In genomic region chr1:26409191-26409751, GRCh38 we compare ENCODE assay signal across 10 cellular contexts. TPM values are rescaled to one million over a fixed set of nuclear protein-coding genes. Genes with fewer than 3 reads are reported as not detected.
DNase-seq lines count a peak whose midpoint lies in the region; ATAC-seq, FAIRE-seq and TF ChIP-seq lines count a peak whose summit lies in the region.
"Had no signal": no experiment of that assay in that cellular context is flagged by ENCODE, and none has a peak within 500 bp of the region (broad histone marks: within the 10 kb centered on the region; RNA-seq: fewer than 3 reads in every experiment).

No MANE protein-coding gene starts in this region.

- H3K9me3 Mint-ChIP-seq in activated naive CD4-positive, alpha-beta T cell treated with anti-CD3 and anti-CD28 coated beads, Interleukin-2, amount 10 ng/mL, durations not matched to agents 7 days and 5 days: no peaks in the 10 kb centered on the region

- peak overlapping the region; percentile 78 for H3K14ac ChIP-seq in trophoblast cell (ENCODE audit: low read length)

- H3K27ac ChIP-seq in endothelial cell of umbilical vein (ENCODE audit: insufficient read depth, low read depth, low read length): no peak overlapping the region
- H3K27ac ChIP-seq in trophoblast cell (ENCODE audit: low read depth, low read length): peak overlapping the region; percentile 90
- H3K27ac ChIP-seq in smooth muscle cell (ENCODE audit: low read depth): no peak overlapping the region

- DNase-seq in activated naive CD4-positive, alpha-beta T cell treated with anti-CD3 and anti-CD28 coated beads, Interleukin-2, amount 10 ng/mL, durations not matched to agents 7 days and 5 days: peak; percentile 33
- DNase-seq in activated naive CD4-positive, alpha-beta T cell treated with Interleukin-2 at 50 U/mL for 16 hours: no peak
- DNase-seq in NCI-H2227 treated with DMSO at 0.1 percent for 48 hours (lab: John Stamatoyannopoulos, UW) (peak; percentile 44), endothelial cell of umbilical vein (ENCODE audit: low read depth, low spot score) (no peak), trophoblast cell (no peak), smooth muscle cell (lab: John Stamatoyannopoulos, UW; ENCODE audit: unreplicated experiment) (no peak)
- no peak for DNase-seq in activated CD8-positive, alpha-beta memory T cell treated with anti-CD3 and anti-CD28 coated beads, Interleukin-2, amount 50 U/mL, for 48 hours
- DNase-seq: SW 1271 had no signal

- no peak for FAIRE-seq in endothelial cell of umbilical vein (lab: Jason Lieb, UNC)

- peaks cover 5% of the 10 kb centered on the region for H3F3A ChIP-seq in smooth muscle cell (ENCODE audit: low read depth)

- H2AK5ac ChIP-seq in trophoblast cell (ENCODE audit: low read length): peak overlapping the region; percentile 77

- H3K79me1 ChIP-seq in trophoblast cell (ENCODE audit: low read length): peaks cover 32% of the 10 kb centered on the region

- no peaks in the 10 kb centered on the region for H3K79me2 ChIP-seq in endothelial cell of umbilical vein (ENCODE audit: control insufficient read depth, insufficient read depth, low read length)
- peaks cover 30% of the 10 kb centered on the region for H3K79me2 ChIP-seq in trophoblast cell (ENCODE audit: control insufficient read depth, insufficient read depth, low read length, poor library complexity)
- peaks cover 9% of the 10 kb centered on the region for H3K79me2 ChIP-seq in smooth muscle cell (ENCODE audit: low read depth)

- no peaks in the 10 kb centered on the region for H3K9me3 ChIP-seq in endothelial cell of umbilical vein (replicated peaks; ENCODE audit: control insufficient read depth, insufficient read depth, low read length)
- H3K9me3 ChIP-seq in trophoblast cell (ENCODE audit: insufficient read depth, low read depth, low read length): no peaks in the 10 kb centered on the region
- H3K9me3 ChIP-seq in smooth muscle cell (replicated peaks; ENCODE audit: low read depth): no peaks in the 10 kb centered on the region

- H4K91ac ChIP-seq in trophoblast cell (ENCODE audit: low read depth, low read length): peak overlapping the region; percentile 94

- no peaks in the 10 kb centered on the region for H3K9me1 ChIP-seq in endothelial cell of umbilical vein (replicated peaks; ENCODE audit: control insufficient read depth, extremely low read depth, insufficient read depth, low read length)

- H3K4me3 Mint-ChIP-seq in activated naive CD4-positive, alpha-beta T cell treated with anti-CD3 and anti-CD28 coated beads, Interleukin-2, amount 10 ng/mL, durations not matched to agents 7 days and 5 days: peak overlapping the region; percentile 22

- H3K4me1 ChIP-seq in endothelial cell of umbilical vein (ENCODE audit: control insufficient read depth, extremely low read depth, insufficient read depth, low read length) (no peaks in the 10 kb centered on the region), trophoblast cell (ENCODE audit: control insufficient read depth in 1 of 2, insufficient read depth in 2 of 2, low read length in 2 of 2) (peaks cover 27 to 31% of the 10 kb centered on the region in 2 experiments), smooth muscle cell (ENCODE audit: low read depth) (peaks cover 6% of the 10 kb centered on the region)

- H2BK120ac ChIP-seq in trophoblast cell (ENCODE audit: insufficient read depth, low read length, poor library complexity): peak overlapping the region; percentile 84

- TF ChIP-seq POLR2A in endothelial cell of umbilical vein (IDR thresholded peaks at IDR 0.05; ENCODE audit: low read depth, low read length): no peak

- no peak overlapping the region for H3K23ac ChIP-seq in trophoblast cell (ENCODE audit: low read length)

- CTCF ChIA-PET in activated naive CD4-positive, alpha-beta T cell treated with anti-CD3 and anti-CD28 coated beads, Interleukin-2, amount 10 ng/mL, durations not matched to agents 7 days and 5 days (lab: Charles Lee): interaction anchor here (0.5 to 0.6 kb wide), 2 partner anchors 478 to 517 kb away, joined by 3 read pairs; no protein-coding TSS in a partner anchor
- CTCF ChIA-PET in endothelial cell of umbilical vein (lab: Charles Lee): interaction anchor here (1.1 kb wide), 1 partner anchor 8 kb away, joined by 33 read pairs; no protein-coding TSS in a partner anchor

- peaks cover 67% of the 10 kb centered on the region for H3K27me3 Mint-ChIP-seq in activated naive CD4-positive, alpha-beta T cell treated with anti-CD3 and anti-CD28 coated beads, Interleukin-2, amount 10 ng/mL, durations not matched to agents 7 days and 5 days

- no TSS peak for BruUV-seq in endothelial cell of umbilical vein (replicated peaks; lab: Mats Ljungman, UMichigan)

- WGBS in trophoblast cell (ENCODE audit: extremely low coverage, insufficient coverage, insufficient read length): no CpG with 5 or more reads among the region's 15 CpGs
- 2% methylated on average over 15 of the region's 15 CpGs for WGBS in smooth muscle cell (ENCODE audit: low lambda C conversion rate)

- no peak overlapping the region for H3K4me3 ChIP-seq in endothelial cell of umbilical vein (replicated peaks in 1 of 3; ENCODE audit: insufficient read depth in 1 of 3, low read depth in 1 of 3, low read length in 3 of 3)
- H3K4me3 ChIP-seq in trophoblast cell (ENCODE audit: low read depth, low read length): no peak overlapping the region
- no peak overlapping the region for H3K4me3 ChIP-seq in smooth muscle cell

- no peak overlapping the region for H3K4me2 ChIP-seq in endothelial cell of umbilical vein (ENCODE audit: insufficient read depth, low read length)
- peak overlapping the region; percentile 49 for H3K4me2 ChIP-seq in trophoblast cell (ENCODE audit: low read length)
- H3K4me2 ChIP-seq in smooth muscle cell: no peak overlapping the region

- peak overlapping the region; percentile 25 for H4K12ac ChIP-seq in trophoblast cell (ENCODE audit: low read depth, low read length)

- H2BK12ac ChIP-seq in trophoblast cell (ENCODE audit: low read length): peak overlapping the region; percentile 84

- TF ChIP-seq CTCF in endothelial cell of umbilical vein (IDR thresholded peaks at IDR 0.05; ENCODE audit: extremely low read depth in 1 of 2, insufficient read depth in 1 of 2, low read depth in 1 of 2, low read length in 2 of 2) (no peak), smooth muscle cell (IDR thresholded peaks at IDR 0.05; ENCODE audit: borderline replicate concordance, insufficient read depth, poor library complexity, severe bottlenecking) (no peak)

- H3K4me1 Mint-ChIP-seq in activated naive CD4-positive, alpha-beta T cell treated with anti-CD3 and anti-CD28 coated beads, Interleukin-2, amount 10 ng/mL, durations not matched to agents 7 days and 5 days: peaks cover 18% of the 10 kb centered on the region

- peak overlapping the region; percentile 82 for H3K4ac ChIP-seq in trophoblast cell (ENCODE audit: low read depth, low read length)

- H3K27me3 ChIP-seq in endothelial cell of umbilical vein (ENCODE audit: control insufficient read depth in 2 of 2, insufficient read depth in 2 of 2, low read length in 2 of 2) (peaks cover 43 to 49% of the 10 kb centered on the region in 2 experiments), trophoblast cell (ENCODE audit: insufficient read depth, low read length) (no peaks in the 10 kb centered on the region), smooth muscle cell (ENCODE audit: low read depth) (peaks cover 32% of the 10 kb centered on the region)

- H3K36me3 ChIP-seq in endothelial cell of umbilical vein (ENCODE audit: control insufficient read depth in 2 of 2, extremely low read depth in 1 of 2, insufficient read depth in 2 of 2, low read length in 2 of 2): no peaks in the 10 kb centered on the region
- peaks cover 0 to 2% of the 10 kb centered on the region in 2 experiments for H3K36me3 ChIP-seq in trophoblast cell (ENCODE audit: control insufficient read depth in 1 of 2, insufficient read depth in 2 of 2, low read length in 2 of 2)
- H3K36me3 ChIP-seq in smooth muscle cell (ENCODE audit: low read depth): no peaks in the 10 kb centered on the region

- POLR2A ChIA-PET in endothelial cell of umbilical vein (lab: Charles Lee): no interaction called here

- H2AFZ ChIP-seq in endothelial cell of umbilical vein (ENCODE audit: low read depth, low read length): no peak overlapping the region
- H2AFZ ChIP-seq in trophoblast cell (ENCODE audit: insufficient read depth, low read length, poor library complexity): peak overlapping the region; percentile 11
- no peak overlapping the region for H2AFZ ChIP-seq in smooth muscle cell (ENCODE audit: low read depth)

- dilution Hi-C loops in endothelial cell of umbilical vein (cut with MboI; ENCODE audit: extremely low pct_ligation_motif_present, low sequenced_read_pairs): no loop called here

- H3K18ac ChIP-seq in trophoblast cell (ENCODE audit: low read length): peak overlapping the region; percentile 56

- intact Hi-C loops in endothelial cell of umbilical vein (cut with micrococcal nuclease): no loop called here

- H3K27ac Mint-ChIP-seq in activated naive CD4-positive, alpha-beta T cell treated with anti-CD3 and anti-CD28 coated beads, Interleukin-2, amount 10 ng/mL, durations not matched to agents 7 days and 5 days: peak overlapping the region; percentile 3

- H3K9ac ChIP-seq in endothelial cell of umbilical vein (replicated peaks; ENCODE audit: extremely low read depth, insufficient read depth, low read length) (no peak overlapping the region), trophoblast cell (ENCODE audit: low read length) (peak overlapping the region; percentile 0), smooth muscle cell (ENCODE audit: low read depth) (no peak overlapping the region)

- no peaks in the 10 kb centered on the region for H3K36me3 Mint-ChIP-seq in activated naive CD4-positive, alpha-beta T cell treated with anti-CD3 and anti-CD28 coated beads, Interleukin-2, amount 10 ng/mL, durations not matched to agents 7 days and 5 days

- H2BK5ac ChIP-seq in trophoblast cell (ENCODE audit: low read depth, low read length, poor library complexity): peak overlapping the region; percentile 86

- peak overlapping the region; percentile 58 for H4K8ac ChIP-seq in trophoblast cell (ENCODE audit: low read depth, low read length)

- no peaks in the 10 kb centered on the region for H4K20me1 ChIP-seq in endothelial cell of umbilical vein (replicated peaks; ENCODE audit: control insufficient read depth, extremely low read depth, insufficient read depth, low read length)
- H4K20me1 ChIP-seq in smooth muscle cell (ENCODE audit: low read depth): no peaks in the 10 kb centered on the region

- ATAC-seq in GM21447 (IDR thresholded peaks at IDR 0.05; ENCODE audit: unreplicated experiment): no peak

RNA-seq across cellular contexts. Expression of gene LIN28A, which starts 1.3 kb away (rescaled TPM):
- total RNA-seq in endothelial cell of umbilical vein (not detected in 2 replicates), smooth muscle cell (not detected in 2 replicates)
- polyA plus RNA-seq in endothelial cell of umbilical vein (0.10 and 0.11 TPM in 2 replicates), smooth muscle cell (0.08 and 0.13 TPM in 2 replicates)
- 0.01 TPM in 1 of 2 replicates, not detected in the other for polyA plus RNA-seq in endothelial cell of umbilical vein (2011; cell fraction: cytosol; rRNA removed)
- not detected in 2 replicates for polyA plus RNA-seq in endothelial cell of umbilical vein (2011; cell fraction: nucleus; rRNA removed)
- not detected in 2 replicates for polyA plus RNA-seq in endothelial cell of umbilical vein (2012)
- not detected in 2 replicates for polyA minus RNA-seq in endothelial cell of umbilical vein
- polyA minus RNA-seq in endothelial cell of umbilical vein (2011; cell fraction: cytosol; rRNA and poly(A)+ RNA removed): not detected
- not detected in 2 replicates for polyA minus RNA-seq in endothelial cell of umbilical vein (2011; cell fraction: nucleus; rRNA and poly(A)+ RNA removed)
- polyA plus RNA-seq in trophoblast cell (2013): 48.2 and 51.4 TPM in 2 replicates
- total RNA-seq: H4 had no signal

RNA-seq across cellular contexts. Expression of gene DHDDS, which starts 22.9 kb away (rescaled TPM):
- total RNA-seq in endothelial cell of umbilical vein (60.3 and 70.7 TPM in 2 replicates), smooth muscle cell (37.5 and 56.4 TPM in 2 replicates)
- polyA plus RNA-seq in endothelial cell of umbilical vein (44.3 and 51.3 TPM in 2 replicates), smooth muscle cell (41.5 and 53.6 TPM in 2 replicates)
- polyA plus RNA-seq in endothelial cell of umbilical vein (2011; cell fraction: cytosol; rRNA removed): 35.8 and 37.8 TPM in 2 replicates
- polyA plus RNA-seq in endothelial cell of umbilical vein (2011; cell fraction: nucleus; rRNA removed): 123 and 162 TPM in 2 replicates
- 51.7 and 53.6 TPM in 2 replicates for polyA plus RNA-seq in endothelial cell of umbilical vein (2012)
- polyA minus RNA-seq in endothelial cell of umbilical vein: 73.8 and 82.5 TPM in 2 replicates
- 14.1 TPM for polyA minus RNA-seq in endothelial cell of umbilical vein (2011; cell fraction: cytosol; rRNA and poly(A)+ RNA removed)
- 57.1 and 73.2 TPM in 2 replicates for polyA minus RNA-seq in endothelial cell of umbilical vein (2011; cell fraction: nucleus; rRNA and poly(A)+ RNA removed)
- polyA plus RNA-seq in trophoblast cell (2013): 46.2 and 49.7 TPM in 2 replicates

RNA-seq across cellular contexts. Expression of gene ZNF683, which starts 36.7 kb away (rescaled TPM):
- total RNA-seq in endothelial cell of umbilical vein: not detected in 2 replicates
- polyA plus RNA-seq in endothelial cell of umbilical vein: not detected in 2 replicates
- polyA plus RNA-seq in endothelial cell of umbilical vein (2011; cell fraction: cytosol; rRNA removed): not detected in 2 replicates
- not detected in 2 replicates for polyA plus RNA-seq in endothelial cell of umbilical vein (2011; cell fraction: nucleus; rRNA removed)
- not detected in 2 replicates for polyA plus RNA-seq in endothelial cell of umbilical vein (2012)
- polyA minus RNA-seq in endothelial cell of umbilical vein: not detected in 2 replicates
- not detected for polyA minus RNA-seq in endothelial cell of umbilical vein (2011; cell fraction: cytosol; rRNA and poly(A)+ RNA removed)
- not detected in 2 replicates for polyA minus RNA-seq in endothelial cell of umbilical vein (2011; cell fraction: nucleus; rRNA and poly(A)+ RNA removed)
- polyA plus RNA-seq in trophoblast cell (2013): not detected in 2 replicates
- not detected in 2 replicates for total RNA-seq in smooth muscle cell
- polyA plus RNA-seq in smooth muscle cell: not detected in 2 replicates
- total RNA-seq: H4 had no signal

RNA-seq across cellular contexts. Expression of gene CRYBG2, which starts 55.3 kb away (rescaled TPM):
- total RNA-seq in endothelial cell of umbilical vein (not detected in 2 replicates), smooth muscle cell (5.2 and 9.5 TPM in 2 replicates)
- polyA plus RNA-seq in endothelial cell of umbilical vein (not detected in 2 replicates), smooth muscle cell (4.1 and 9.8 TPM in 2 replicates)
- not detected in 2 replicates for polyA plus RNA-seq in endothelial cell of umbilical vein (2011; cell fraction: cytosol; rRNA removed)
- polyA plus RNA-seq in endothelial cell of umbilical vein (2011; cell fraction: nucleus; rRNA removed): not detected in 2 replicates
- not detected in 2 replicates for polyA plus RNA-seq in endothelial cell of umbilical vein (2012)
- polyA minus RNA-seq in endothelial cell of umbilical vein: not detected in 2 replicates
- 1.3 TPM for polyA minus RNA-seq in endothelial cell of umbilical vein (2011; cell fraction: cytosol; rRNA and poly(A)+ RNA removed)
- polyA minus RNA-seq in endothelial cell of umbilical vein (2011; cell fraction: nucleus; rRNA and poly(A)+ RNA removed): not detected in 2 replicates
- 30.0 and 35.3 TPM in 2 replicates for polyA plus RNA-seq in trophoblast cell (2013)
- total RNA-seq: H4 had no signal

Comparison
In these comparisons a context has a peak if more than half of its experiments do, and no peak if none do; other contexts are left out.
1. DNase-seq: peak in activated naive CD4-positive, alpha-beta T cell treated with anti-CD3 and anti-CD28 coated beads, Interleukin-2, amount 10 ng/mL, durations not matched to agents 7 days and 5 days (single experiment) and NCI-H2227 treated with DMSO at 0.1 percent for 48 hours (single experiment); none in activated naive CD4-positive, alpha-beta T cell treated with Interleukin-2 at 50 U/mL for 16 hours (single experiment), endothelial cell of umbilical vein (single experiment), trophoblast cell (0 of 2), activated CD8-positive, alpha-beta memory T cell treated with anti-CD3 and anti-CD28 coated beads, Interleukin-2, amount 50 U/mL, for 48 hours (single experiment) and smooth muscle cell (single experiment).